8 cellular contexts compared by ENCODE assay signal in the genomic region with DNA sequence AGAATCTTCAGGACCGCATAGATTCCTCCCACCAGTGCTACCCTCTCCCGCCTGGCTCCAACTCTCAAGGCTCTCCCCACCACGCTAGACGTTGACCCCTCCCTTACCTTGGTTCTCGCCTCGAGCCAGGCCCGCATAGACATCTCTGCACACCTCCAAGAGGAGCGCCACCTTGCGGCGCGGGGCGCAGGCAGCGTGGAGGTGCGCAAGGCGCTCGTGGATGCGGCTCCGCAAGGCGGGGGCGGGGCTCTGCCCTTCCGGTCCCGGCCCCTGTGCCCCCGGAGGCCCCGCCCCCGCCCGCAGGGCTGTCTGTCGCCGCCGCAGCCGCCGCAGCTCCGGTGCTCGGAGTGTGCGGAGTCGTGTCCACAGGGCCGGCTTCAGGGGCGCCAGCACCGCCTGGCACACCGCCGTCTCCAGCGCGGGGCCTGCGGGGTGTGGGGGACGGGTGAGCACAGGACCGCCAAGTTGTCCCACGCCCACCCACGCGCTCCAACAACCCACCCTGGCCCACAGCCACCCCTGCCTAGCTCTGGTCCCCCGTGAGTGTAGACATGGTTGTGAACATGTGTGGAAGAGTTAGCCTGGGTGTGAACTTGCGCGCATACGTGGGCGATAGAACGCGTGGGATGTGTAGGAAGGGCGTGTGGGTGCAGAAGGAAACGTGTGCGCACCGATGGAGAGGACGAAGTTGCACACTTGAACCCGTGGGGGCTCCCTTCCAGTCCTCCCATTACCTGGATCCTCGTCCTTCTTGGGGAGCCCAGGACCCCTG. TPM values are rescaled to one million over a fixed set of nuclear protein-coding genes. Genes with fewer than 3 reads are reported as not detected.
DNase-seq lines count a peak whose midpoint lies in the region; ATAC-seq, FAIRE-seq and TF ChIP-seq lines count a peak whose summit lies in the region.

No MANE protein-coding gene starts in this region.

- no peaks in the 10 kb centered on the region for H3K9me3 ChIP-seq in Peyer's patch

- peaks cover 0 to 12% (median 11%) of the 10 kb centered on the region in 4 donors for H3K4me1 ChIP-seq in Peyer's patch

- FAIRE-seq in frontal cortex (lab: Jason Lieb, UNC): no peak

- H3K36me3 ChIP-seq in Peyer's patch: no peaks in the 10 kb centered on the region

- DNase-seq in Peyer's patch: peak; percentile 86 to 98 (median 96)
- peak; percentile 92 for DNase-seq in activated gamma-delta T cell treated with Interleukin-2 at 50 U/mL for 16 hours
- DNase-seq in frontal cortex (ENCODE audit: low spot score in 2 of 2): peak; percentile 73 to 87
- DNase-seq in occipital lobe (lab: John Stamatoyannopoulos, UW): peak; percentile 62
- DNase-seq in superior temporal gyrus (ENCODE audit: extremely low spot score): peak; percentile 58
- DNase-seq in NCI-H1092 treated with DMSO at 0.1 percent for 48 hours (lab: John Stamatoyannopoulos, UW): no peak

- TF ChIP-seq POLR2A in Peyer's patch (IDR thresholded peaks at IDR 0.05): peak in 1 of 2 donors; percentile 18

- peak overlapping the region; percentile 63 to 92 (median 74) for H3K27ac ChIP-seq in Peyer's patch

- peak; percentile 60 for ATAC-seq in HG02981 (IDR thresholded peaks at IDR 0.05; ENCODE audit: unreplicated experiment)

- H3K27me3 ChIP-seq in Peyer's patch: no peaks in the 10 kb centered on the region

- H3K4me3 ChIP-seq in GM12875 (ENCODE audit: low read depth, low read length): peak overlapping the region; percentile 33
- H3K4me3 ChIP-seq in Peyer's patch: peak overlapping the region; percentile 47 to 56 (median 50)

- TF ChIP-seq CTCF in GM12875 (IDR thresholded peaks at IDR 0.05; ENCODE audit: borderline replicate concordance, insufficient read depth, low read depth, low read length): peak; percentile 93
- TF ChIP-seq CTCF in Peyer's patch (IDR thresholded peaks at IDR 0.05): peak; percentile 75 to 97 (median 94)

RNA-seq across cellular contexts. Expression of gene RINL, which starts 8.1 kb away (rescaled TPM):
- total RNA-seq in Peyer's patch: 10 to 100 TPM in 1 of 4 donors, 1 to 10 TPM in 3; 4.6 to 22.3 (median 7.2) TPM
- 5.3 TPM for total RNA-seq in frontal cortex
- 2.5 TPM for total RNA-seq in occipital lobe

RNA-seq across cellular contexts. Expression of gene HNRNPL, which starts 20.2 kb away (rescaled TPM):
- 100 to 1,000 TPM; 149 to 229 (median 186) TPM for total RNA-seq in Peyer's patch
- 372 TPM for total RNA-seq in frontal cortex
- total RNA-seq in occipital lobe: 350 TPM

RNA-seq across cellular contexts. Expression of gene SIRT2, which starts 29.4 kb away (rescaled TPM):
- total RNA-seq in Peyer's patch (10 to 100 TPM; 40.4 to 90.9 (median 78.6) TPM), frontal cortex (56.7 TPM), occipital lobe (57.2 TPM)

RNA-seq across cellular contexts. Expression of gene NFKBIB, which starts 29.7 kb away (rescaled TPM):
- 10 to 100 TPM; 12.4 to 27.7 (median 22.8) TPM for total RNA-seq in Peyer's patch
- 3.3 TPM for total RNA-seq in frontal cortex
- total RNA-seq in occipital lobe: 4.1 TPM

RNA-seq across cellular contexts. Expression of gene ECH1, which starts 38.4 kb away (rescaled TPM):
- total RNA-seq in Peyer's patch (100 to 1,000 TPM; 138 to 276 (median 156) TPM), frontal cortex (15.1 TPM), occipital lobe (12.9 TPM)
